In genomic region chr4:159103406-159104131, GRCh38 we compare ENCODE assay signal across 7 cellular contexts.
DNase-seq lines count a peak whose midpoint lies in the region; ATAC-seq and FAIRE-seq lines count a peak whose summit lies in the region.

No MANE protein-coding gene starts in this region.

- H3K27ac ChIP-seq in epithelial cell of prostate = peak overlapping the region; percentile 90
- H3K27ac ChIP-seq in mucosa of rectum (ENCODE audit: low read depth in 2 of 2, low read length in 2 of 2) = peak overlapping the region; percentile 93 to 95
- peak overlapping the region; percentile 68 for H3K27ac ChIP-seq in substantia nigra (ENCODE audit: low read depth, low read length, poor library complexity, severe bottlenecking)

- H3K9ac ChIP-seq in mucosa of rectum (ENCODE audit: low read depth in 1 of 2, low read length in 2 of 2) = peak overlapping the region; percentile 77 to 94

- H3K27me3 ChIP-seq in mucosa of rectum (ENCODE audit: control insufficient read depth in 2 of 2, insufficient read depth in 2 of 2, low read length in 2 of 2) = no peaks in the 10 kb centered on the region

- no peak for FAIRE-seq in GM18507 (lab: Jason Lieb, UNC)

- no peaks in the 10 kb centered on the region for H3K9me3 ChIP-seq in mucosa of rectum (ENCODE audit: control insufficient read depth in 2 of 2, low read length in 2 of 2)

- peak overlapping the region; percentile 83 to 88 for H3K4me3 ChIP-seq in mucosa of rectum (ENCODE audit: low read length in 2 of 2)

- peak; percentile 20 for ATAC-seq in HG02610 (IDR thresholded peaks at IDR 0.05; ENCODE audit: unreplicated experiment)

- no peaks in the 10 kb centered on the region for H3K36me3 ChIP-seq in mucosa of rectum (ENCODE audit: control insufficient read depth in 2 of 2, insufficient read depth in 2 of 2, low read length in 2 of 2)

- DNase-seq in GM18507 (ENCODE audit: extremely low spot score, insufficient read length, low read depth) (peak; percentile 9), NCI-H510A (lab: John Stamatoyannopoulos, UW) (peak; percentile 6), activated T-cell treated with anti-CD3 and anti-CD28 coated beads for 48 hours (ENCODE audit: low read depth) (peak; percentile 36), epithelial cell of prostate (ENCODE audit: low read depth, low spot score) (no peak), substantia nigra (lab: John Stamatoyannopoulos, UW) (peak in 44 of 49 donors; percentile 3 to 72 (median 39))

- peaks cover 13 to 14% of the 10 kb centered on the region in 2 donors for H3K4me1 ChIP-seq in mucosa of rectum (ENCODE audit: control insufficient read depth in 2 of 2, insufficient read depth in 2 of 2, low read length in 2 of 2)
